In the genomic region with DNA sequence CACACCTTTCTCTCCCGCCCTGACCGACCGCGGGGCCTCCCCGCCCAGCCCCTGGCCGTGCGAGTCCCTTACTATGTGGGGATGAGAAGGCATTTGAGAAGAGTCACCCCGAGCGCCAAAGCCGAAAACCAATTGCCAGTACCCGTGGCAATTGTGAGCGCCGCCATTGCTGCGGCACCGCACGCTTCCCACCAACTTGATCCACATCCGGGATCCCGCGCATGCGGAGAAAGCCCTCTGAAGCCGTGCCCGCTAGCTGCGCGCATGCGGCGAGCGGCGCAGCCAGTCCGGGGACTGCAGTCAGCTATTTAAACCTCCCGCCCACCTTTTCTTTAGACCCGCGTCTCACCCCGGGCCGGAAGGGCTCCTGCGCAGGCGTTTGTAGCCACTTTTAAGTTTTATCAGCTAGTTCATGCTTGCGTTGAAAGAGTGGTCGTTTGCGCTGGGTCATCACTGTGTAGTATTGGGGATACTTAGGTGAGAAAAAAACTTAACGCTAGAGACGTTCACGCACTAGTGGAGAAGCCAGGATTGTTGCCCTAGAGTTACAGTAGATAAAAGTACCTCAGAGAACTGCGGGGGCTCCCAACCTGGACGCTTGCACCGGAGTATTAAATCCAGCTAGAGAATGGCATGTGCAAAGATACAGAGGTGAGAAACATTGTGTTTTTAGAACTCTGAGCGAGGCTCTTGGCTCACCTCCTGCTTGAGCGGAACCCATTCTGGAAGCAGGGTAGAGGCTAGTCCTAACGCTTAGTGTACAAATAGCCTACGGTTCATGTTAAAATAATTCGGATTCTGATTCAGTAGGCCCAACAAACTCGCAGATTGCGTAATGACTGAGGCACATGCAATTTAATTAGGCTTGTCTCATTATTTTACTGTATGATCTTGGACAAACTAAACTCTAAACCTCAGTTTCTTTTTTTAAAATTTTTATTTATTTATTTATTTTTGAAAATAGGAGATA, we compare ENCODE assay signal across 1 cellular context.
TF ChIP-seq lines count a peak whose summit lies in the region.

A gene (minus strand): TSS at position 205 of the 970 bp plus-strand sequence. CDS start 38 bp downstream, at position 167.

TF ChIP-seq in K562, 482 proteins besides CTCF, POLR2A, EP300 and RAD21 (continued from another document and continues in another):
- TF ChIP-seq, protein P1, sequence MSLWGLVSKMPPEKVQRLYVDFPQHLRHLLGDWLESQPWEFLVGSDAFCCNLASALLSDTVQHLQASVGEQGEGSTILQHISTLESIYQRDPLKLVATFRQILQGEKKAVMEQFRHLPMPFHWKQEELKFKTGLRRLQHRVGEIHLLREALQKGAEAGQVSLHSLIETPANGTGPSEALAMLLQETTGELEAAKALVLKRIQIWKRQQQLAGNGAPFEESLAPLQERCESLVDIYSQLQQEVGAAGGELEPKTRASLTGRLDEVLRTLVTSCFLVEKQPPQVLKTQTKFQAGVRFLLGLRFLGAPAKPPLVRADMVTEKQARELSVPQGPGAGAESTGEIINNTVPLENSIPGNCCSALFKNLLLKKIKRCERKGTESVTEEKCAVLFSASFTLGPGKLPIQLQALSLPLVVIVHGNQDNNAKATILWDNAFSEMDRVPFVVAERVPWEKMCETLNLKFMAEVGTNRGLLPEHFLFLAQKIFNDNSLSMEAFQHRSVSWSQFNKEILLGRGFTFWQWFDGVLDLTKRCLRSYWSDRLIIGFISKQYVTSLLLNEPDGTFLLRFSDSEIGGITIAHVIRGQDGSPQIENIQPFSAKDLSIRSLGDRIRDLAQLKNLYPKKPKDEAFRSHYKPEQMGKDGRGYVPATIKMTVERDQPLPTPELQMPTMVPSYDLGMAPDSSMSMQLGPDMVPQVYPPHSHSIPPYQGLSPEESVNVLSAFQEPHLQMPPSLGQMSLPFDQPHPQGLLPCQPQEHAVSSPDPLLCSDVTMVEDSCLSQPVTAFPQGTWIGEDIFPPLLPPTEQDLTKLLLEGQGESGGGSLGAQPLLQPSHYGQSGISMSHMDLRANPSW (CRISPR knock-in tag; IDR thresholded peaks at IDR 0.05), result peak; percentile 36; the same call in 1 of the 2 replicates
- TF ChIP-seq KLF10 (CRISPR knock-in tag; IDR thresholded peaks at IDR 0.05), result no peak
- no peak for TF ChIP-seq E2F3 (CRISPR knock-in tag; IDR thresholded peaks at IDR 0.05)
- TF ChIP-seq MTA2 (IDR thresholded peaks at IDR 0.05; ENCODE audit: low read depth), result no peak
- TF ChIP-seq STAG1 (CRISPR knock-in tag; IDR thresholded peaks at IDR 0.05; ENCODE audit: borderline replicate concordance), result no peak
- TF ChIP-seq SP1 (CRISPR knock-in tag; IDR thresholded peaks at IDR 0.05), result peak; percentile 85
- TF ChIP-seq SRSF1 (IDR thresholded peaks at IDR 0.05; ENCODE audit: low read depth, low read length), result no peak
- TF ChIP-seq, protein P2, sequence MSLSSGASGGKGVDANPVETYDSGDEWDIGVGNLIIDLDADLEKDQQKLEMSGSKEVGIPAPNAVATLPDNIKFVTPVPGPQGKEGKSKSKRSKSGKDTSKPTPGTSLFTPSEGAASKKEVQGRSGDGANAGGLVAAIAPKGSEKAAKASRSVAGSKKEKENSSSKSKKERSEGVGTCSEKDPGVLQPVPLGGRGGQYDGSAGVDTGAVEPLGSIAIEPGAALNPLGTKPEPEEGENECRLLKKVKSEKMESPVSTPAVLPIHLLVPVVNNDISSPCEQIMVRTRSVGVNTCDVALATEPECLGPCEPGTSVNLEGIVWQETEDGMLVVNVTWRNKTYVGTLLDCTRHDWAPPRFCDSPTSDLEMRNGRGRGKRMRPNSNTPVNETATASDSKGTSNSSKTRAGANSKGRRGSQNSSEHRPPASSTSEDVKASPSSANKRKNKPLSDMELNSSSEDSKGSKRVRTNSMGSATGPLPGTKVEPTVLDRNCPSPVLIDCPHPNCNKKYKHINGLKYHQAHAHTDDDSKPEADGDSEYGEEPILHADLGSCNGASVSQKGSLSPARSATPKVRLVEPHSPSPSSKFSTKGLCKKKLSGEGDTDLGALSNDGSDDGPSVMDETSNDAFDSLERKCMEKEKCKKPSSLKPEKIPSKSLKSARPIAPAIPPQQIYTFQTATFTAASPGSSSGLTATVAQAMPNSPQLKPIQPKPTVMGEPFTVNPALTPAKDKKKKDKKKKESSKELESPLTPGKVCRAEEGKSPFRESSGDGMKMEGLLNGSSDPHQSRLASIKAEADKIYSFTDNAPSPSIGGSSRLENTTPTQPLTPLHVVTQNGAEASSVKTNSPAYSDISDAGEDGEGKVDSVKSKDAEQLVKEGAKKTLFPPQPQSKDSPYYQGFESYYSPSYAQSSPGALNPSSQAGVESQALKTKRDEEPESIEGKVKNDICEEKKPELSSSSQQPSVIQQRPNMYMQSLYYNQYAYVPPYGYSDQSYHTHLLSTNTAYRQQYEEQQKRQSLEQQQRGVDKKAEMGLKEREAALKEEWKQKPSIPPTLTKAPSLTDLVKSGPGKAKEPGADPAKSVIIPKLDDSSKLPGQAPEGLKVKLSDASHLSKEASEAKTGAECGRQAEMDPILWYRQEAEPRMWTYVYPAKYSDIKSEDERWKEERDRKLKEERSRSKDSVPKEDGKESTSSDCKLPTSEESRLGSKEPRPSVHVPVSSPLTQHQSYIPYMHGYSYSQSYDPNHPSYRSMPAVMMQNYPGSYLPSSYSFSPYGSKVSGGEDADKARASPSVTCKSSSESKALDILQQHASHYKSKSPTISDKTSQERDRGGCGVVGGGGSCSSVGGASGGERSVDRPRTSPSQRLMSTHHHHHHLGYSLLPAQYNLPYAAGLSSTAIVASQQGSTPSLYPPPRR (CRISPR knock-in tag; IDR thresholded peaks at IDR 0.05; ENCODE audit: borderline replicate concordance), result no peak; the same call in 1 of the 2 replicates
- no peak for TF ChIP-seq ZFP30 (CRISPR knock-in tag; IDR thresholded peaks at IDR 0.05; ENCODE audit: borderline replicate concordance)
- no peak for TF ChIP-seq FOXJ3 (CRISPR knock-in tag; IDR thresholded peaks at IDR 0.05)
- no peak; the same call in 1 of the 2 replicates for TF ChIP-seq MTA3 (IDR thresholded peaks at IDR 0.05; ENCODE audit: borderline replicate concordance)
- no peak for TF ChIP-seq OTX1 (CRISPR knock-in tag; IDR thresholded peaks at IDR 0.05)
- TF ChIP-seq, protein P3, sequence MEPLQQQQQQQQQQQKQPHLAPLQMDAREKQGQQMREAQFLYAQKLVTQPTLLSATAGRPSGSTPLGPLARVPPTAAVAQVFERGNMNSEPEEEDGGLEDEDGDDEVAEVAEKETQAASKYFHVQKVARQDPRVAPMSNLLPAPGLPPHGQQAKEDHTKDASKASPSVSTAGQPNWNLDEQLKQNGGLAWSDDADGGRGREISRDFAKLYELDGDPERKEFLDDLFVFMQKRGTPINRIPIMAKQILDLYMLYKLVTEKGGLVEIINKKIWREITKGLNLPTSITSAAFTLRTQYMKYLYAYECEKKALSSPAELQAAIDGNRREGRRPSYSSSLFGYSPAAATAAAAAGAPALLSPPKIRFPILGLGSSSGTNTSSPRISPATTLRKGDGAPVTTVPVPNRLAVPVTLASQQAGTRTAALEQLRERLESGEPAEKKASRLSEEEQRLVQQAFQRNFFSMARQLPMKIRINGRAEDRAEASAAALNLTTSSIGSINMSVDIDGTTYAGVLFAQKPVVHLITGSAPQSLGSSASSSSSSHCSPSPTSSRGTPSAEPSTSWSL (CRISPR knock-in tag; IDR thresholded peaks at IDR 0.05; ENCODE audit: borderline replicate concordance), result no peak
- peak; percentile 93 to 99 (median 98) for TF ChIP-seq YY1 (IDR thresholded peaks at IDR 0.05; ENCODE audit: borderline replicate concordance in 1 of 3, control insufficient read depth in 1 of 3, extremely low read depth in 1 of 3, insufficient read depth in 3 of 3, insufficient read length in 1 of 3, insufficient replicate concordance in 2 of 3, low read depth in 1 of 3, low read length in 2 of 3)
- TF ChIP-seq ETS2 (tag; IDR thresholded peaks at IDR 0.05; ENCODE audit: borderline replicate concordance, poor library complexity, severe bottlenecking), result no peak
- no peak for TF ChIP-seq ZNF140 (CRISPR knock-in tag; IDR thresholded peaks at IDR 0.05)
- TF ChIP-seq TBL1XR1 (IDR thresholded peaks at IDR 0.05; ENCODE audit: low read length in 2 of 2), result peak in 1 of 2 experiments; percentile 7; a peak in 1 of 4 replicates
- TF ChIP-seq, protein P4, sequence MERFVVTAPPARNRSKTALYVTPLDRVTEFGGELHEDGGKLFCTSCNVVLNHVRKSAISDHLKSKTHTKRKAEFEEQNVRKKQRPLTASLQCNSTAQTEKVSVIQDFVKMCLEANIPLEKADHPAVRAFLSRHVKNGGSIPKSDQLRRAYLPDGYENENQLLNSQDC (CRISPR knock-in tag; IDR thresholded peaks at IDR 0.05), result no peak
- TF ChIP-seq FOXP1 (CRISPR knock-in tag; IDR thresholded peaks at IDR 0.05), result peak; percentile 70
- no peak for TF ChIP-seq ZNF41 (CRISPR knock-in tag; conservative IDR thresholded peaks at IDR 0.05)
- no peak for TF ChIP-seq RFX7 (CRISPR knock-in tag; IDR thresholded peaks at IDR 0.05)
- TF ChIP-seq, protein P5, sequence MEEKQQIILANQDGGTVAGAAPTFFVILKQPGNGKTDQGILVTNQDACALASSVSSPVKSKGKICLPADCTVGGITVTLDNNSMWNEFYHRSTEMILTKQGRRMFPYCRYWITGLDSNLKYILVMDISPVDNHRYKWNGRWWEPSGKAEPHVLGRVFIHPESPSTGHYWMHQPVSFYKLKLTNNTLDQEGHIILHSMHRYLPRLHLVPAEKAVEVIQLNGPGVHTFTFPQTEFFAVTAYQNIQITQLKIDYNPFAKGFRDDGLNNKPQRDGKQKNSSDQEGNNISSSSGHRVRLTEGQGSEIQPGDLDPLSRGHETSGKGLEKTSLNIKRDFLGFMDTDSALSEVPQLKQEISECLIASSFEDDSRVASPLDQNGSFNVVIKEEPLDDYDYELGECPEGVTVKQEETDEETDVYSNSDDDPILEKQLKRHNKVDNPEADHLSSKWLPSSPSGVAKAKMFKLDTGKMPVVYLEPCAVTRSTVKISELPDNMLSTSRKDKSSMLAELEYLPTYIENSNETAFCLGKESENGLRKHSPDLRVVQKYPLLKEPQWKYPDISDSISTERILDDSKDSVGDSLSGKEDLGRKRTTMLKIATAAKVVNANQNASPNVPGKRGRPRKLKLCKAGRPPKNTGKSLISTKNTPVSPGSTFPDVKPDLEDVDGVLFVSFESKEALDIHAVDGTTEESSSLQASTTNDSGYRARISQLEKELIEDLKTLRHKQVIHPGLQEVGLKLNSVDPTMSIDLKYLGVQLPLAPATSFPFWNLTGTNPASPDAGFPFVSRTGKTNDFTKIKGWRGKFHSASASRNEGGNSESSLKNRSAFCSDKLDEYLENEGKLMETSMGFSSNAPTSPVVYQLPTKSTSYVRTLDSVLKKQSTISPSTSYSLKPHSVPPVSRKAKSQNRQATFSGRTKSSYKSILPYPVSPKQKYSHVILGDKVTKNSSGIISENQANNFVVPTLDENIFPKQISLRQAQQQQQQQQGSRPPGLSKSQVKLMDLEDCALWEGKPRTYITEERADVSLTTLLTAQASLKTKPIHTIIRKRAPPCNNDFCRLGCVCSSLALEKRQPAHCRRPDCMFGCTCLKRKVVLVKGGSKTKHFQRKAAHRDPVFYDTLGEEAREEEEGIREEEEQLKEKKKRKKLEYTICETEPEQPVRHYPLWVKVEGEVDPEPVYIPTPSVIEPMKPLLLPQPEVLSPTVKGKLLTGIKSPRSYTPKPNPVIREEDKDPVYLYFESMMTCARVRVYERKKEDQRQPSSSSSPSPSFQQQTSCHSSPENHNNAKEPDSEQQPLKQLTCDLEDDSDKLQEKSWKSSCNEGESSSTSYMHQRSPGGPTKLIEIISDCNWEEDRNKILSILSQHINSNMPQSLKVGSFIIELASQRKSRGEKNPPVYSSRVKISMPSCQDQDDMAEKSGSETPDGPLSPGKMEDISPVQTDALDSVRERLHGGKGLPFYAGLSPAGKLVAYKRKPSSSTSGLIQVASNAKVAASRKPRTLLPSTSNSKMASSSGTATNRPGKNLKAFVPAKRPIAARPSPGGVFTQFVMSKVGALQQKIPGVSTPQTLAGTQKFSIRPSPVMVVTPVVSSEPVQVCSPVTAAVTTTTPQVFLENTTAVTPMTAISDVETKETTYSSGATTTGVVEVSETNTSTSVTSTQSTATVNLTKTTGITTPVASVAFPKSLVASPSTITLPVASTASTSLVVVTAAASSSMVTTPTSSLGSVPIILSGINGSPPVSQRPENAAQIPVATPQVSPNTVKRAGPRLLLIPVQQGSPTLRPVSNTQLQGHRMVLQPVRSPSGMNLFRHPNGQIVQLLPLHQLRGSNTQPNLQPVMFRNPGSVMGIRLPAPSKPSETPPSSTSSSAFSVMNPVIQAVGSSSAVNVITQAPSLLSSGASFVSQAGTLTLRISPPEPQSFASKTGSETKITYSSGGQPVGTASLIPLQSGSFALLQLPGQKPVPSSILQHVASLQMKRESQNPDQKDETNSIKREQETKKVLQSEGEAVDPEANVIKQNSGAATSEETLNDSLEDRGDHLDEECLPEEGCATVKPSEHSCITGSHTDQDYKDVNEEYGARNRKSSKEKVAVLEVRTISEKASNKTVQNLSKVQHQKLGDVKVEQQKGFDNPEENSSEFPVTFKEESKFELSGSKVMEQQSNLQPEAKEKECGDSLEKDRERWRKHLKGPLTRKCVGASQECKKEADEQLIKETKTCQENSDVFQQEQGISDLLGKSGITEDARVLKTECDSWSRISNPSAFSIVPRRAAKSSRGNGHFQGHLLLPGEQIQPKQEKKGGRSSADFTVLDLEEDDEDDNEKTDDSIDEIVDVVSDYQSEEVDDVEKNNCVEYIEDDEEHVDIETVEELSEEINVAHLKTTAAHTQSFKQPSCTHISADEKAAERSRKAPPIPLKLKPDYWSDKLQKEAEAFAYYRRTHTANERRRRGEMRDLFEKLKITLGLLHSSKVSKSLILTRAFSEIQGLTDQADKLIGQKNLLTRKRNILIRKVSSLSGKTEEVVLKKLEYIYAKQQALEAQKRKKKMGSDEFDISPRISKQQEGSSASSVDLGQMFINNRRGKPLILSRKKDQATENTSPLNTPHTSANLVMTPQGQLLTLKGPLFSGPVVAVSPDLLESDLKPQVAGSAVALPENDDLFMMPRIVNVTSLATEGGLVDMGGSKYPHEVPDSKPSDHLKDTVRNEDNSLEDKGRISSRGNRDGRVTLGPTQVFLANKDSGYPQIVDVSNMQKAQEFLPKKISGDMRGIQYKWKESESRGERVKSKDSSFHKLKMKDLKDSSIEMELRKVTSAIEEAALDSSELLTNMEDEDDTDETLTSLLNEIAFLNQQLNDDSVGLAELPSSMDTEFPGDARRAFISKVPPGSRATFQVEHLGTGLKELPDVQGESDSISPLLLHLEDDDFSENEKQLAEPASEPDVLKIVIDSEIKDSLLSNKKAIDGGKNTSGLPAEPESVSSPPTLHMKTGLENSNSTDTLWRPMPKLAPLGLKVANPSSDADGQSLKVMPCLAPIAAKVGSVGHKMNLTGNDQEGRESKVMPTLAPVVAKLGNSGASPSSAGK (IDR thresholded peaks at IDR 0.05), result peak; percentile 99
- peak; percentile 97 for TF ChIP-seq HNRNPLL (IDR thresholded peaks at IDR 0.05; ENCODE audit: low read depth, low read length, poor library complexity, severe bottlenecking)
- TF ChIP-seq BRD9 (IDR thresholded peaks at IDR 0.05; ENCODE audit: low read depth, partially characterized antibody), result peak; percentile 38
- TF ChIP-seq, protein P6, sequence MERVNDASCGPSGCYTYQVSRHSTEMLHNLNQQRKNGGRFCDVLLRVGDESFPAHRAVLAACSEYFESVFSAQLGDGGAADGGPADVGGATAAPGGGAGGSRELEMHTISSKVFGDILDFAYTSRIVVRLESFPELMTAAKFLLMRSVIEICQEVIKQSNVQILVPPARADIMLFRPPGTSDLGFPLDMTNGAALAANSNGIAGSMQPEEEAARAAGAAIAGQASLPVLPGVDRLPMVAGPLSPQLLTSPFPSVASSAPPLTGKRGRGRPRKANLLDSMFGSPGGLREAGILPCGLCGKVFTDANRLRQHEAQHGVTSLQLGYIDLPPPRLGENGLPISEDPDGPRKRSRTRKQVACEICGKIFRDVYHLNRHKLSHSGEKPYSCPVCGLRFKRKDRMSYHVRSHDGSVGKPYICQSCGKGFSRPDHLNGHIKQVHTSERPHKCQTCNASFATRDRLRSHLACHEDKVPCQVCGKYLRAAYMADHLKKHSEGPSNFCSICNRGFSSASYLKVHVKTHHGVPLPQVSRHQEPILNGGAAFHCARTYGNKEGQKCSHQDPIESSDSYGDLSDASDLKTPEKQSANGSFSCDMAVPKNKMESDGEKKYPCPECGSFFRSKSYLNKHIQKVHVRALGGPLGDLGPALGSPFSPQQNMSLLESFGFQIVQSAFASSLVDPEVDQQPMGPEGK (CRISPR knock-in tag; IDR thresholded peaks at IDR 0.05; ENCODE audit: borderline replicate concordance), result no peak
